Comparison of ENCODE assay signal across 24 cellular contexts in genomic region chrX:46040001-46040400, GRCh38.
"Had no signal": no experiment of that assay in that cellular context is flagged by ENCODE, and none has a peak within 500 bp of the region (broad histone marks: within the 10 kb centered on the region; RNA-seq: fewer than 3 reads in every experiment).

No MANE protein-coding gene starts in this region.

- H3K9me3 ChIP-seq: colonic mucosa, gastrocnemius medialis, prostate gland, thyroid gland had no signal

- H3K36me3 ChIP-seq: colonic mucosa, gastrocnemius medialis, left lung, prostate gland, right atrium auricular region, stomach, thyroid gland had no signal

- H3K27ac Mint-ChIP-seq: dendritic cell treated with granulocyte-macrophage colony-stimulating factor and Interleukin-4, amounts not matched to agents 40 ng/mL and 50 ng/mL, for 4 days; naive thymus-derived CD4-positive, alpha-beta T cell; nephron progenitor cell; stimulated activated effector memory CD8-positive, alpha-beta T cell treated with anti-CD3 and anti-CD28 coated beads, Interleukin-12 subunit alpha, Interleukin-12 subunit beta, amount 100 ng/mL, for 72 hours had no signal

- H3K4me3 Mint-ChIP-seq: dendritic cell treated with granulocyte-macrophage colony-stimulating factor and Interleukin-4, amounts not matched to agents 40 ng/mL and 50 ng/mL, for 4 days; naive thymus-derived CD4-positive, alpha-beta T cell; nephron progenitor cell; stimulated activated effector memory CD8-positive, alpha-beta T cell treated with anti-CD3 and anti-CD28 coated beads, Interleukin-12 subunit alpha, Interleukin-12 subunit beta, amount 100 ng/mL, for 72 hours had no signal

- DNase-seq: colonic mucosa; effector CD8-positive, alpha-beta T cell; gastrocnemius medialis; head of caudate nucleus; left cardiac atrium; left lung; midbrain; naive thymus-derived CD4-positive, alpha-beta T cell; nephron progenitor cell; nucleus accumbens; stimulated activated CD4-positive, alpha-beta T cell treated with anti-CD3 and anti-CD28 coated beads, Interleukin-12 subunit alpha, Interleukin-12 subunit beta, amount 100 ng/mL, for 4 hours; stimulated activated CD4-positive, alpha-beta T cell treated with anti-CD3 and anti-CD28 coated beads, Interleukin-2, amount 100 ng/mL, for 24 hours; stimulated activated CD4-positive, alpha-beta T cell treated with anti-CD3 and anti-CD28 coated beads, Interleukin-4, amount 100 ng/mL, for 24 hours; stimulated activated naive CD4-positive, alpha-beta T cell treated with Interleukin-2 at 50 U/mL for 16 hours; stomach; thyroid gland had no signal

- H3K4me3 ChIP-seq: colonic mucosa, gastrocnemius medialis, hepatocyte, left lung, prostate gland, right atrium auricular region, smooth muscle cell, stomach, thyroid gland had no signal

- ATAC-seq: gastrocnemius medialis; left cardiac atrium; left lung; naive thymus-derived CD4-positive, alpha-beta T cell; sciatic nerve; stimulated activated effector memory CD8-positive, alpha-beta T cell treated with anti-CD3 and anti-CD28 coated beads, Interleukin-12 subunit alpha, Interleukin-12 subunit beta, amount 100 ng/mL, for 72 hours had no signal

- H3K4me1 ChIP-seq: colonic mucosa, gastrocnemius medialis, left lung, prostate gland, right atrium auricular region, stomach, thyroid gland had no signal

- H3K27me3 ChIP-seq: colonic mucosa, gastrocnemius medialis, hepatocyte, left lung, right atrium auricular region, stomach, thyroid gland had no signal

- FAIRE-seq: endothelial cell of umbilical vein had no signal

- H3K4me2 ChIP-seq: hepatocyte, smooth muscle cell had no signal

- H3K36me3 Mint-ChIP-seq: stimulated activated effector memory CD8-positive, alpha-beta T cell treated with anti-CD3 and anti-CD28 coated beads, Interleukin-12 subunit alpha, Interleukin-12 subunit beta, amount 100 ng/mL, for 72 hours had no signal

- H3K27me3 Mint-ChIP-seq: dendritic cell treated with granulocyte-macrophage colony-stimulating factor and Interleukin-4, amounts not matched to agents 40 ng/mL and 50 ng/mL, for 4 days had no signal

- H3K27ac ChIP-seq: colonic mucosa, gastrocnemius medialis, hepatocyte, left lung, prostate gland, right atrium auricular region, stomach, thyroid gland had no signal

- H3K4me1 Mint-ChIP-seq: stimulated activated effector memory CD8-positive, alpha-beta T cell treated with anti-CD3 and anti-CD28 coated beads, Interleukin-12 subunit alpha, Interleukin-12 subunit beta, amount 100 ng/mL, for 72 hours had no signal
